In genomic region chr7:116955340-116955739, GRCh38 we compare ENCODE assay signal across 10 cellular contexts. TPM values are rescaled to one million over a fixed set of nuclear protein-coding genes. Genes with fewer than 3 reads are reported as not detected.
DNase-seq lines count a peak whose midpoint lies in the region; ATAC-seq and TF ChIP-seq lines count a peak whose summit lies in the region.
"Had no signal": no experiment of that assay in that cellular context is flagged by ENCODE, and none has a peak within 500 bp of the region (broad histone marks: within the 10 kb centered on the region; RNA-seq: fewer than 3 reads in every experiment).

No MANE protein-coding gene starts in this region.

- H3K9me3 Mint-ChIP-seq in naive B cell = no peaks in the 10 kb centered on the region

- in situ Hi-C loops in mammary epithelial cell (cut with MboI; ENCODE audit: low sequenced_read_pairs in 2 of 2) = no loop called here

- H3K27me3 Mint-ChIP-seq in naive B cell = peaks cover 9 to 28% (median 20%) of the 10 kb centered on the region in 3 donors

- H4K20me1 ChIP-seq in BLaER1 treated with 17β-estradiol and CSF1 and Interleukin-3, amounts not matched to agents 10 nM and 100 nM = peaks cover 0 to 43% (median 10%) of the 10 kb centered on the region in 11 experiments; a peak in 10 of 22 replicates
- H4K20me1 ChIP-seq in mammary epithelial cell (ENCODE audit: insufficient read depth, low read length) = no peaks in the 10 kb centered on the region

- H3K9me3 ChIP-seq in BLaER1 treated with 17β-estradiol and CSF1 and Interleukin-3, amounts not matched to agents 10 nM and 100 nM (replicated peaks in 1 of 11) = no peaks in the 10 kb centered on the region
- H3K9me3 ChIP-seq in HUES6 (ENCODE audit: control insufficient read depth, insufficient read depth, low read depth, low read length) (no peaks in the 10 kb centered on the region), mammary epithelial cell (replicated peaks; ENCODE audit: insufficient read depth, low read length) (no peaks in the 10 kb centered on the region)

- no TSS peak for BruUV-seq in mammary epithelial cell (replicated peaks; lab: Mats Ljungman, UMichigan)

- no peak overlapping the region for H3K27ac Mint-ChIP-seq in naive B cell

- peaks cover 12 to 25% (median 16%) of the 10 kb centered on the region in 10 experiments for H3K4me1 ChIP-seq in BLaER1 treated with 17β-estradiol and CSF1 and Interleukin-3, amounts not matched to agents 10 nM and 100 nM
- peaks cover 22% of the 10 kb centered on the region for H3K4me1 ChIP-seq in HUES6 (ENCODE audit: control insufficient read depth, insufficient read depth, low read length)
- H3K4me1 ChIP-seq in mammary epithelial cell (ENCODE audit: insufficient read depth, low read length) = peaks cover 17% of the 10 kb centered on the region

- ATAC-seq in naive B cell (ENCODE audit: low read depth in 2 of 2) (no peak), HG03442 (IDR thresholded peaks at IDR 0.05; ENCODE audit: unreplicated experiment) (no peak), HG03469 (IDR thresholded peaks at IDR 0.05; ENCODE audit: unreplicated experiment) (no peak), sciatic nerve (no peak)

- peak overlapping the region in 2 of 10 experiments; percentile 87 to 90; a peak in 2 of 20 replicates for H3K4me3 ChIP-seq in BLaER1 treated with 17β-estradiol and CSF1 and Interleukin-3, amounts not matched to agents 10 nM and 100 nM
- H3K4me3 ChIP-seq in HUES6 (ENCODE audit: low read depth, low read length) (peak overlapping the region; percentile 90), mammary epithelial cell (replicated peaks in 1 of 3; ENCODE audit: insufficient read depth in 1 of 3, low read depth in 2 of 3, low read length in 3 of 3) (peak overlapping the region in 2 of 3 experiments; percentile 79 to 84)

- intact Hi-C loops in mammary epithelial cell (cut with micrococcal nuclease) = no loop called here
- intact Hi-C loops in sciatic nerve (cut with DNase I) = no loop called here

- peaks cover 0 to 15% (median 0%) of the 10 kb centered on the region in 11 experiments; a peak in 5 of 22 replicates for H3K27me3 ChIP-seq in BLaER1 treated with 17β-estradiol and CSF1 and Interleukin-3, amounts not matched to agents 10 nM and 100 nM
- no peaks in the 10 kb centered on the region for H3K27me3 ChIP-seq in HUES6 (ENCODE audit: control insufficient read depth, insufficient read depth, low read length)
- H3K27me3 ChIP-seq in mammary epithelial cell (ENCODE audit: insufficient read depth, low read length) = no peaks in the 10 kb centered on the region

- H3K4me2 ChIP-seq in BLaER1 treated with 17β-estradiol and CSF1 and Interleukin-3, amounts not matched to agents 10 nM and 100 nM = peak overlapping the region; percentile 62 to 90 (median 85)
- peak overlapping the region; percentile 93 for H3K4me2 ChIP-seq in mammary epithelial cell (ENCODE audit: insufficient read depth, low read depth, low read length)

- H2AFZ ChIP-seq in mammary epithelial cell (ENCODE audit: low read depth, low read length) = no peak overlapping the region

- peaks cover 62% of the 10 kb centered on the region for H3K79me2 ChIP-seq in mammary epithelial cell (ENCODE audit: insufficient read depth, low read length)

- peaks cover 4 to 15% (median 6%) of the 10 kb centered on the region in 3 donors for H3K4me1 Mint-ChIP-seq in naive B cell

- CTCF ChIA-PET in mammary epithelial cell (lab: Charles Lee; ENCODE audit: low non-redundant PET) = no interaction called here

- H3K9ac ChIP-seq in BLaER1 treated with 17β-estradiol and CSF1 and Interleukin-3, amounts not matched to agents 10 nM and 100 nM = no peak overlapping the region
- H3K9ac ChIP-seq in HUES6 (ENCODE audit: low read length) (no peak overlapping the region), mammary epithelial cell (ENCODE audit: insufficient read depth, low read length) (peak overlapping the region; percentile 90)

- no peak overlapping the region for H3K27ac ChIP-seq in BLaER1 treated with 17β-estradiol and CSF1 and Interleukin-3, amounts not matched to agents 10 nM and 100 nM
- H3K27ac ChIP-seq in HUES6 (ENCODE audit: low read depth, low read length) (no peak overlapping the region), mammary epithelial cell (ENCODE audit: insufficient read depth, low read depth, low read length) (peak overlapping the region; percentile 96)

- DNase-seq in mammary epithelial cell = no peak
- DNase-seq in naive B cell = no peak
- no peak for DNase-seq in NCI-H2107 (lab: John Stamatoyannopoulos, UW)
- no peak for DNase-seq in sciatic nerve (ENCODE audit: low spot score)
- DNase-seq: activated naive CD4-positive, alpha-beta T cell; Karpas-422 had no signal

- no peaks in the 10 kb centered on the region for H3K36me3 ChIP-seq in BLaER1 treated with 17β-estradiol and CSF1 and Interleukin-3, amounts not matched to agents 10 nM and 100 nM
- no peaks in the 10 kb centered on the region for H3K36me3 ChIP-seq in HUES6 (ENCODE audit: control insufficient read depth, insufficient read depth, low read length)
- H3K36me3 ChIP-seq in mammary epithelial cell (ENCODE audit: insufficient read depth, low read length) = no peaks in the 10 kb centered on the region

- TF ChIP-seq CTCF in mammary epithelial cell (conservative IDR thresholded peaks at IDR 0.05 in 1 of 2, IDR thresholded peaks at IDR 0.05 in 1 of 2; ENCODE audit: extremely low read depth in 1 of 2, insufficient read depth in 1 of 2, low read depth in 1 of 2, low read length in 2 of 2) = no peak

- dilution Hi-C loops in mammary epithelial cell (cut with HindIII; ENCODE audit: low sequenced_read_pairs) = no loop called here

- peaks cover 0 to 6% of the 10 kb centered on the region in 2 donors for H3K36me3 Mint-ChIP-seq in naive B cell

- peak overlapping the region in 6 of 8 donors; percentile 6 to 96 (median 84) for H3K4me3 Mint-ChIP-seq in naive B cell

RNA-seq across cellular contexts. Expression of gene ST7, which starts 2.0 kb away (rescaled TPM):
- 10 to 100 TPM; 17.4 to 19.7 TPM for total RNA-seq in mammary epithelial cell
- 15.7 TPM for polyA plus RNA-seq in mammary epithelial cell
- 36.2 TPM for polyA minus RNA-seq in mammary epithelial cell
- 1 to 10 TPM in 1 of 6 donors, under 1 TPM in 4, not detected in 1; 0.49 to 3.7 (median 0.63) TPM for polyA plus RNA-seq in naive B cell (ENCODE audit: low read depth in 6 of 6)
- 19.7 TPM for total RNA-seq in sciatic nerve
